In genomic region chr16:29454835-29455234, GRCh38 we compare ENCODE assay signal across 7 cellular contexts. TPM values are rescaled to one million over a fixed set of nuclear protein-coding genes. Genes with fewer than 3 reads are reported as not detected.
DNase-seq lines count a peak whose midpoint lies in the region; ATAC-seq and TF ChIP-seq lines count a peak whose summit lies in the region.
"Not testable (repeated sequence)": the region's sequence is repeated elsewhere in the genome, so short reads cannot be mapped to it uniquely, and the experiment has no call there.

No MANE protein-coding gene starts in this region.

- not testable (repeated sequence) for H3K27me3 ChIP-seq in lung (ENCODE audit: control insufficient read depth, insufficient read depth)

- not testable (repeated sequence) for H3K36me3 Mint-ChIP-seq in activated naive CD8-positive, alpha-beta T cell treated with anti-CD3 and anti-CD28 coated beads, Interleukin-2, amount 10 ng/mL, durations not matched to agents 7 days and 5 days

- not testable (repeated sequence) for H3K9me3 ChIP-seq in lung (ENCODE audit: control insufficient read depth in 2 of 2, insufficient read depth in 1 of 2, low read length in 1 of 2)

- POLR2A ChIA-PET in activated naive CD8-positive, alpha-beta T cell treated with anti-CD3 and anti-CD28 coated beads, Interleukin-2, amount 10 ng/mL, durations not matched to agents 7 days and 5 days (lab: Charles Lee): not testable (repeated sequence)

- no CpG with 5 or more reads among the region's 28 CpGs for WGBS in lung, 2 donors

- not testable (repeated sequence) for H3K4me3 ChIP-seq in lung

- not testable (repeated sequence) for H3K36me3 ChIP-seq in lung (ENCODE audit: control insufficient read depth in 2 of 2, insufficient read depth in 2 of 2, low read length in 2 of 2)

- not testable (repeated sequence) for TF ChIP-seq CTCF in lung (IDR thresholded peaks at IDR 0.05; ENCODE audit: control extremely low read depth, extremely low read depth)

- H3K4me1 Mint-ChIP-seq in activated naive CD8-positive, alpha-beta T cell treated with anti-CD3 and anti-CD28 coated beads, Interleukin-2, amount 10 ng/mL, durations not matched to agents 7 days and 5 days: not testable (repeated sequence)

- H3K4me1 ChIP-seq in lung (ENCODE audit: control insufficient read depth in 2 of 2, insufficient read depth in 2 of 2, low read length in 2 of 2): not testable (repeated sequence)

- DNase-seq in activated naive CD8-positive, alpha-beta T cell treated with anti-CD3 and anti-CD28 coated beads, Interleukin-2, amount 10 ng/mL, durations not matched to agents 7 days and 5 days; lung (ENCODE audit: low spot score): not testable (repeated sequence)

- not testable (repeated sequence) for H3K27ac Mint-ChIP-seq in activated naive CD8-positive, alpha-beta T cell treated with anti-CD3 and anti-CD28 coated beads, Interleukin-2, amount 10 ng/mL, durations not matched to agents 7 days and 5 days

- ATAC-seq in GM18520 (IDR thresholded peaks at IDR 0.05; ENCODE audit: unreplicated experiment) (peak; percentile 34), GM19467 (IDR thresholded peaks at IDR 0.05; ENCODE audit: unreplicated experiment) (peak; percentile 41), HG02610 (IDR thresholded peaks at IDR 0.05; ENCODE audit: unreplicated experiment) (peak; percentile 60), HG03095 (IDR thresholded peaks at IDR 0.05; ENCODE audit: unreplicated experiment) (peak; percentile 55), HG03571 (IDR thresholded peaks at IDR 0.05; ENCODE audit: unreplicated experiment) (peak; percentile 43), lung (ENCODE audit: insufficient read depth, low FRiP score) (peak; percentile 84)
- peak; percentile 75 for ATAC-seq in activated naive CD8-positive, alpha-beta T cell treated with anti-CD3 and anti-CD28 coated beads, Interleukin-2, amount 10 ng/mL, durations not matched to agents 7 days and 5 days (ENCODE audit: low read depth)

- not testable (repeated sequence) for H3K27ac ChIP-seq in lung (ENCODE audit: low read depth in 1 of 2, low read length in 1 of 2)

- H3K9me3 Mint-ChIP-seq in activated naive CD8-positive, alpha-beta T cell treated with anti-CD3 and anti-CD28 coated beads, Interleukin-2, amount 10 ng/mL, durations not matched to agents 7 days and 5 days: not testable (repeated sequence)

- not testable (repeated sequence) for H3K27me3 Mint-ChIP-seq in activated naive CD8-positive, alpha-beta T cell treated with anti-CD3 and anti-CD28 coated beads, Interleukin-2, amount 10 ng/mL, durations not matched to agents 7 days and 5 days

- not testable (repeated sequence) for H3K4me3 Mint-ChIP-seq in activated naive CD8-positive, alpha-beta T cell treated with anti-CD3 and anti-CD28 coated beads, Interleukin-2, amount 10 ng/mL, durations not matched to agents 7 days and 5 days

RNA-seq across cellular contexts. Expression of gene SLX1B, which starts 0.5 kb away (rescaled TPM):
- total RNA-seq in activated naive CD8-positive, alpha-beta T cell treated with anti-CD3 and anti-CD28 coated beads, Interleukin-2, amount 10 ng/mL, durations not matched to agents 7 days and 5 days: 10 to 100 TPM; 19.9 to 68.2 TPM
- total RNA-seq in lung: 10 to 100 TPM in 1 of 2 donors, 1 to 10 TPM in 1; 3.5 to 14.5 TPM
- polyA plus RNA-seq in lung: 10 to 100 TPM; 21.1 to 43.5 TPM

RNA-seq across cellular contexts. Expression of gene BOLA2, which starts 0.7 kb away (rescaled TPM):
- total RNA-seq in activated naive CD8-positive, alpha-beta T cell treated with anti-CD3 and anti-CD28 coated beads, Interleukin-2, amount 10 ng/mL, durations not matched to agents 7 days and 5 days: 10 to 100 TPM in 1 of 2 experiments, 1 to 10 TPM in 1; 8.6 to 12.1 TPM
- 10 to 100 TPM in 1 of 2 donors, 1 to 10 TPM in 1; 6.3 to 27.6 TPM for total RNA-seq in lung
- polyA plus RNA-seq in lung: 10 to 100 TPM; 25.0 to 25.5 TPM

RNA-seq across cellular contexts. Expression of gene SULT1A4, which starts 4.9 kb away (rescaled TPM):
- 1 to 10 TPM; 1.5 to 2.4 TPM for total RNA-seq in activated naive CD8-positive, alpha-beta T cell treated with anti-CD3 and anti-CD28 coated beads, Interleukin-2, amount 10 ng/mL, durations not matched to agents 7 days and 5 days
- 10 to 100 TPM in 1 of 2 donors, 1 to 10 TPM in 1; 10.0 to 10.2 TPM for total RNA-seq in lung
- polyA plus RNA-seq in lung: 10 to 100 TPM in 1 of 2 donors, 1 to 10 TPM in 1; 9.5 to 34.3 TPM

RNA-seq across cellular contexts. Expression of gene NPIPB11, which starts 48.3 kb away (rescaled TPM):
- total RNA-seq in activated naive CD8-positive, alpha-beta T cell treated with anti-CD3 and anti-CD28 coated beads, Interleukin-2, amount 10 ng/mL, durations not matched to agents 7 days and 5 days: 1 to 10 TPM; 1.9 to 2.4 TPM
- total RNA-seq in lung: 1 to 10 TPM in 1 of 2 donors, under 1 TPM in 1; 0.80 to 1.1 TPM
- polyA plus RNA-seq in lung: 1 to 10 TPM in 1 of 2 donors, under 1 TPM in 1; 0.56 to 1.6 TPM

RNA-seq across cellular contexts. Expression of gene NPIPB12, which starts 51.4 kb away (rescaled TPM):
- 100 to 1,000 TPM; 105 to 121 TPM for total RNA-seq in activated naive CD8-positive, alpha-beta T cell treated with anti-CD3 and anti-CD28 coated beads, Interleukin-2, amount 10 ng/mL, durations not matched to agents 7 days and 5 days
- total RNA-seq in lung: 10 to 100 TPM; 74.4 to 76.4 TPM
- polyA plus RNA-seq in lung: 10 to 100 TPM; 25.3 to 54.8 TPM

Comparison
In these comparisons a context has a peak if more than half of its experiments do, and no peak if none do; other contexts are left out.
1. ATAC-seq: peak in every context shown above with its lines; median percentile 84 in lung; 75 in activated naive CD8-positive, alpha-beta T cell treated with anti-CD3 and anti-CD28 coated beads, Interleukin-2, amount 10 ng/mL, durations not matched to agents 7 days and 5 days; 60 in HG02610; 55 in HG03095; 43 in HG03571; 41 in GM19467; 34 in GM18520.